9 cellular contexts compared by ENCODE assay signal in genomic region chr3:65436580-65436979, GRCh38.
DNase-seq lines count a peak whose midpoint lies in the region; ATAC-seq, FAIRE-seq and TF ChIP-seq lines count a peak whose summit lies in the region.
"Had no signal": no experiment of that assay in that cellular context is flagged by ENCODE, and none has a peak within 500 bp of the region (broad histone marks: within the 10 kb centered on the region; RNA-seq: fewer than 3 reads in every experiment).

No MANE protein-coding gene starts in this region.

- DNase-seq in NCI-H2171 treated with DMSO at 0.1 percent for 48 hours (lab: John Stamatoyannopoulos, UW) = peak; percentile 22
- DNase-seq in NCI-H2171 (lab: John Stamatoyannopoulos, UW) = no peak
- peak; percentile 20 for DNase-seq in NCI-H69 (lab: John Stamatoyannopoulos, UW)
- peak; percentile 26 for DNase-seq in endothelial cell of umbilical vein (ENCODE audit: low read depth, low spot score)
- no peak for DNase-seq in sciatic nerve (ENCODE audit: low spot score)
- no peak for DNase-seq in hepatic stellate cell (ENCODE audit: low spot score)
- no peak for DNase-seq in NCI-H345 (lab: John Stamatoyannopoulos, UW)
- no peak for DNase-seq in dedifferentiated amniotic fluid mesenchymal stem cell (ENCODE audit: extremely low spot score)

- peaks cover 0 to 2% of the 10 kb centered on the region in 2 experiments for H3K36me3 ChIP-seq in endothelial cell of umbilical vein (ENCODE audit: control insufficient read depth in 2 of 2, extremely low read depth in 1 of 2, insufficient read depth in 2 of 2, low read length in 2 of 2)

- no TSS peak for BruUV-seq in endothelial cell of umbilical vein (replicated peaks; lab: Mats Ljungman, UMichigan)

- POLR2A ChIA-PET in endothelial cell of umbilical vein (lab: Charles Lee) = no interaction called here

- no peak overlapping the region for H3K27ac ChIP-seq in endothelial cell of umbilical vein (ENCODE audit: insufficient read depth, low read depth, low read length)
- H3K27ac ChIP-seq: BLaER1 had no signal

- H3K4me1 ChIP-seq in endothelial cell of umbilical vein (ENCODE audit: control insufficient read depth, extremely low read depth, insufficient read depth, low read length) = no peaks in the 10 kb centered on the region

- TF ChIP-seq POLR2A in endothelial cell of umbilical vein (IDR thresholded peaks at IDR 0.05; ENCODE audit: low read depth, low read length) = no peak

- peak; percentile 62 for FAIRE-seq in endothelial cell of umbilical vein (lab: Jason Lieb, UNC)

- TF ChIP-seq CTCF in endothelial cell of umbilical vein (IDR thresholded peaks at IDR 0.05; ENCODE audit: extremely low read depth in 1 of 2, insufficient read depth in 1 of 2, low read depth in 1 of 2, low read length in 2 of 2) = peak; percentile 44 to 45

- intact Hi-C loops in endothelial cell of umbilical vein (cut with micrococcal nuclease) (loop anchor here (1.0 to 5.0 kb wide), 4 partner anchors 94 to 906 kb away; partner anchors contain the start of gene ADAMTS9), sciatic nerve (cut with DNase I) (loop anchor here (10.0 kb wide), 1 partner anchor 752 kb away; the partner anchor contains the start of gene ADAMTS9)

- dilution Hi-C loops in endothelial cell of umbilical vein (cut with MboI; ENCODE audit: extremely low pct_ligation_motif_present, low sequenced_read_pairs) = no loop called here

- CTCF ChIA-PET in endothelial cell of umbilical vein (lab: Charles Lee) = interaction anchor here (0.7 to 3.1 kb wide), 6 partner anchors 11 to 906 kb away, joined by 3 to 18 read pairs (median 6); no protein-coding TSS in a partner anchor

- H3K4me2 ChIP-seq in endothelial cell of umbilical vein (ENCODE audit: insufficient read depth, low read length) = no peak overlapping the region
- H3K4me2 ChIP-seq: BLaER1 had no signal

- H4K20me1 ChIP-seq in endothelial cell of umbilical vein (replicated peaks; ENCODE audit: control insufficient read depth, extremely low read depth, insufficient read depth, low read length) = no peaks in the 10 kb centered on the region
- H4K20me1 ChIP-seq: BLaER1 had no signal

- H2AFZ ChIP-seq in endothelial cell of umbilical vein (ENCODE audit: low read depth, low read length) = no peak overlapping the region

- peak; percentile 41 for ATAC-seq in sciatic nerve

- no peaks in the 10 kb centered on the region for H3K79me2 ChIP-seq in endothelial cell of umbilical vein (ENCODE audit: control insufficient read depth, insufficient read depth, low read length)

- H3K4me3 ChIP-seq in endothelial cell of umbilical vein (replicated peaks in 1 of 3; ENCODE audit: insufficient read depth in 1 of 3, low read depth in 1 of 3, low read length in 3 of 3) = no peak overlapping the region
- H3K4me3 ChIP-seq: BLaER1 had no signal

- no peaks in the 10 kb centered on the region for H3K27me3 ChIP-seq in endothelial cell of umbilical vein (ENCODE audit: control insufficient read depth in 2 of 2, insufficient read depth in 2 of 2, low read length in 2 of 2)
- H3K27me3 ChIP-seq: BLaER1 had no signal

- H3K9me1 ChIP-seq in endothelial cell of umbilical vein (replicated peaks; ENCODE audit: control insufficient read depth, extremely low read depth, insufficient read depth, low read length) = no peaks in the 10 kb centered on the region

- H3K9me3 ChIP-seq in endothelial cell of umbilical vein (replicated peaks; ENCODE audit: control insufficient read depth, insufficient read depth, low read length) = no peaks in the 10 kb centered on the region

- no peak overlapping the region for H3K9ac ChIP-seq in endothelial cell of umbilical vein (replicated peaks; ENCODE audit: extremely low read depth, insufficient read depth, low read length)
- H3K9ac ChIP-seq: BLaER1 had no signal

TF ChIP-seq in endothelial cell of umbilical vein, 7 proteins besides CTCF, POLR2A, EP300 and RAD21:
- TF ChIP-seq MAX (IDR thresholded peaks at IDR 0.05; ENCODE audit: insufficient read depth, insufficient read length) = no peak
- TF ChIP-seq EZH2 (IDR thresholded peaks at IDR 0.05; ENCODE audit: borderline replicate concordance, low read depth, low read length, severe bottlenecking) = no peak
- TF ChIP-seq JUN (IDR thresholded peaks at IDR 0.05; ENCODE audit: borderline replicate concordance, insufficient read depth, insufficient read length, low read depth) = no peak
- TF ChIP-seq FOS (IDR thresholded peaks at IDR 0.05; ENCODE audit: borderline replicate concordance, insufficient read depth, low read length) = no peak
- no peak for TF ChIP-seq GATA2 (IDR thresholded peaks at IDR 0.05; ENCODE audit: insufficient read depth, insufficient read length, low read depth, low read length)
- no peak for TF ChIP-seq POLR2AphosphoS5 (IDR thresholded peaks at IDR 0.05; ENCODE audit: insufficient read depth, low read depth, low read length)
- TF ChIP-seq MYC (IDR thresholded peaks at IDR 0.05; ENCODE audit: low read depth, low read length) = no peak

Comparison
In these comparisons a context has a peak if more than half of its experiments do, and no peak if none do; other contexts are left out.
1. DNase-seq: peak in NCI-H2171 treated with DMSO at 0.1 percent for 48 hours (single experiment), NCI-H69 (single experiment) and endothelial cell of umbilical vein (single experiment); none in NCI-H2171 (single experiment), sciatic nerve (single experiment), hepatic stellate cell (single experiment), NCI-H345 (single experiment) and dedifferentiated amniotic fluid mesenchymal stem cell (single experiment).